13 cellular contexts compared by ENCODE assay signal in the genomic region with DNA sequence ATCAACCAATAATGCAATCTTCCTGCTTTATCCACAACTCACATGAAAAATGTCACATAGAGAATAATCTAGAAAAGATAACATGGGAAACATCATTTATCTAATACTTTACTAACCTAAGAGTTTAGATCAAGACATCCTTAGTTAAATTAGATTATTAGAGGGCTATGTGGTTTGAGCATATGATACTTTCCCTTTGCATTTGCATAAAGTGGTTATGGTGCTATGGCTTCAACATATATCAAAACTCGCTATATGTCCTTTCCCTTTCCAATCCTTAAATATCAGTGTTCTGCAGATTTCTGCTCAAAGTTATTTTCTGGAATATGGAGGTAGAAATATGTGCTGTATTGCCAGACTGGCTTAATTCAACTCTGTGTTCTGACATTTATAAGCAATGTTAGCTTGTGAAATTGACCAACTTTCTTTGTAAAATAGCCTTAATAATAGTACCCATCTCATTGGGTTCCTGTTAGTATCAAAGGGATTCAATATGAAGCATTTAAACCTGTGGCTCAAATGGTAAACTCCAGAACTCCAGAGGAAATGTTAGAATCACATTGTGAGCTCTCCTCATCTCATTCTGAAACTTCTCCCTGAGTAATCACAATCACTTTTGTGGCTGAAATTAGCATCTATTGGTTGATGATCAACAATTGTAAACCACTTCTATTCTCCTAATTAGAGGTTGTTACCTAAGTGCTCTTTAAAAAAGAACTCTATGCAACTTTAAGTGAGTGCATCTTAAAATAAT.
DNase-seq lines count a peak whose midpoint lies in the region; ATAC-seq and TF ChIP-seq lines count a peak whose summit lies in the region.
"Had no signal": no experiment of that assay in that cellular context is flagged by ENCODE, and none has a peak within 500 bp of the region (broad histone marks: within the 10 kb centered on the region; RNA-seq: fewer than 3 reads in every experiment).

No MANE protein-coding gene starts in this region.

- peak; percentile 63 for ATAC-seq in GM18505 (IDR thresholded peaks at IDR 0.05; ENCODE audit: unreplicated experiment)
- peak; percentile 89 for ATAC-seq in GM19438 (IDR thresholded peaks at IDR 0.05; ENCODE audit: low read depth, unreplicated experiment)
- ATAC-seq in HG02642 (IDR thresholded peaks at IDR 0.05; ENCODE audit: poor library complexity, unreplicated experiment) = peak; percentile 93
- ATAC-seq in HG03175 (IDR thresholded peaks at IDR 0.05; ENCODE audit: unreplicated experiment) = peak; percentile 92
- ATAC-seq in body of pancreas = no peak

- no peak for TF ChIP-seq CTCF in GM13977 (IDR thresholded peaks at IDR 0.05; ENCODE audit: extremely low read depth, insufficient read depth, missing control alignments)
- TF ChIP-seq CTCF in body of pancreas (IDR thresholded peaks at IDR 0.05) = no peak

- no peak overlapping the region for H3K4me3 ChIP-seq in body of pancreas
- H3K4me3 ChIP-seq: HAP-1, SK-N-MC had no signal

- DNase-seq in GM13977 (ENCODE audit: low spot score) = no peak
- no peak for DNase-seq in effector CD4-positive, alpha-beta T cell
- no peak for DNase-seq in body of pancreas
- no peak for DNase-seq in T-helper 9 cell
- DNase-seq: activated B cell treated with CpG ODN at 0.5 μM for 24 hours, activated T-cell treated with anti-CD3 and anti-CD28 coated beads for 4 hours, NCI-H2029 had no signal

- intact Hi-C loops in body of pancreas (cut with DNase I) = no loop called here

- H3K4me1 ChIP-seq in body of pancreas = no peaks in the 10 kb centered on the region
- H3K4me1 ChIP-seq: HAP-1 had no signal

- in situ Hi-C loops in GM13977 (cut with MboI; ENCODE audit: low pct_unique_long_range_greater_than_20kb, low sequenced_read_pairs, unreplicated experiment) = no loop called here

- 68 to 70% methylated on average over 1 of the region's 1 CpG for WGBS in body of pancreas, 2 donors

- H3K36me3 ChIP-seq in body of pancreas (replicated peaks in 1 of 2; ENCODE audit: insufficient read depth in 1 of 2, low read depth in 2 of 2) = no peaks in the 10 kb centered on the region
- H3K36me3 ChIP-seq: HAP-1 had no signal

- TF ChIP-seq POLR2A in GM18505 (IDR thresholded peaks at IDR 0.05; ENCODE audit: borderline replicate concordance, extremely low read depth, insufficient read depth, insufficient read length) (no peak), body of pancreas (IDR thresholded peaks at IDR 0.05) (no peak)

- no peak overlapping the region for H3K27ac ChIP-seq in body of pancreas
- H3K27ac ChIP-seq: SK-N-MC had no signal

- H3K9me3 ChIP-seq in body of pancreas = no peaks in the 10 kb centered on the region
- H3K9me3 ChIP-seq: HAP-1 had no signal

- no peaks in the 10 kb centered on the region for H3K27me3 ChIP-seq in body of pancreas
